In genomic region chr1:149846042-149846441, GRCh38 we compare ENCODE assay signal across 13 cellular contexts. TPM values are rescaled to one million over a fixed set of nuclear protein-coding genes. Genes with fewer than 3 reads are reported as not detected.
A peak's percentile ranks its signal among the peaks of the same experiment; 100 is the strongest.
DNase-seq lines count a peak whose midpoint lies in the region; ATAC-seq and TF ChIP-seq lines count a peak whose summit lies in the region.
"Had no signal": no experiment of that assay in that cellular context is flagged by ENCODE, and none has a peak within 500 bp of the region (broad histone marks: within the 10 kb centered on the region; RNA-seq: fewer than 3 reads in every experiment).

No MANE protein-coding gene starts in this region.

- 78 to 95% (median 88%) methylated on average over 3 of the region's 3 CpGs for WGBS in spleen, 5 donors

- no peak for TF ChIP-seq POLR2A in spleen (IDR thresholded peaks at IDR 0.05)
- no peak for TF ChIP-seq POLR2A in erythroblast (IDR thresholded peaks at IDR 0.05; ENCODE audit: low read length)

- H2AFZ ChIP-seq in PC-9 = no peak overlapping the region

- POLR2A ChIA-PET in PC-9 (lab: Charles Lee; ENCODE audit: unreplicated experiment) = no interaction called here

- no peaks in the 10 kb centered on the region for H3K27me3 ChIP-seq in PC-9 (ENCODE audit: insufficient read depth, low read depth)
- no peaks in the 10 kb centered on the region for H3K27me3 ChIP-seq in spleen (replicated peaks in 1 of 7)
- H3K27me3 ChIP-seq: left lung, sigmoid colon had no signal

- no TSS peak for BruUV-seq in PC-9 (replicated peaks; lab: Mats Ljungman, UMichigan)

- H3K4me2 ChIP-seq in PC-9 = peak overlapping the region; percentile 100

- TF ChIP-seq CTCF in PC-9 (conservative IDR thresholded peaks at IDR 0.05) = no peak
- TF ChIP-seq CTCF in spleen (IDR thresholded peaks at IDR 0.05 in 8 of 11, conservative IDR thresholded peaks at IDR 0.05 in 3 of 11) = no peak

- H3K27me3 Mint-ChIP-seq in activated T-cell treated with anti-CD3 and anti-CD28 coated beads, Interleukin-2, amount 50 U/mL, for 24 hours = no peaks in the 10 kb centered on the region
- no peaks in the 10 kb centered on the region for H3K27me3 Mint-ChIP-seq in dendritic cell treated with granulocyte-macrophage colony-stimulating factor and Interleukin-4, amounts not matched to agents 40 ng/mL and 50 ng/mL, for 4 days

- H3K9me3 ChIP-seq in PC-9 (ENCODE audit: insufficient read depth, low read depth) (no peaks in the 10 kb centered on the region), spleen (no peaks in the 10 kb centered on the region)
- H3K9me3 ChIP-seq: left lung, sigmoid colon had no signal

- no peaks in the 10 kb centered on the region for H3K9me3 Mint-ChIP-seq in activated T-cell treated with anti-CD3 and anti-CD28 coated beads, Interleukin-2, amount 50 U/mL, for 24 hours
- H3K9me3 Mint-ChIP-seq in dendritic cell treated with granulocyte-macrophage colony-stimulating factor and Interleukin-4, amounts not matched to agents 40 ng/mL and 50 ng/mL, for 4 days = no peaks in the 10 kb centered on the region

- peaks cover 56% of the 10 kb centered on the region for H3K4me1 Mint-ChIP-seq in activated T-cell treated with anti-CD3 and anti-CD28 coated beads, Interleukin-2, amount 50 U/mL, for 24 hours (ENCODE audit: low read depth)
- peaks cover 58% of the 10 kb centered on the region for H3K4me1 Mint-ChIP-seq in dendritic cell treated with granulocyte-macrophage colony-stimulating factor and Interleukin-4, amounts not matched to agents 40 ng/mL and 50 ng/mL, for 4 days (ENCODE audit: low read depth)

- peaks cover 54% of the 10 kb centered on the region for H3K4me1 ChIP-seq in PC-9 (replicated peaks; ENCODE audit: insufficient read depth)
- peaks cover 51 to 68% (median 63%) of the 10 kb centered on the region in 6 donors for H3K4me1 ChIP-seq in spleen

- no peak for ATAC-seq in GM19023 (IDR thresholded peaks at IDR 0.05; ENCODE audit: unreplicated experiment)
- ATAC-seq: left lung had no signal

- no peaks in the 10 kb centered on the region for H3K9me2 ChIP-seq in PC-9 (ENCODE audit: insufficient read depth)

- H3K27ac ChIP-seq in PC-9 = no peak overlapping the region
- H3K27ac ChIP-seq in spleen = peak overlapping the region in 7 of 8 donors; percentile 27 to 96 (median 91)

- H3K36me3 ChIP-seq in PC-9 (ENCODE audit: low read depth) = peaks cover 20% of the 10 kb centered on the region
- peaks cover 0 to 28% (median 2%) of the 10 kb centered on the region in 6 donors for H3K36me3 ChIP-seq in spleen
- H3K36me3 ChIP-seq: sigmoid colon had no signal

- H3K79me2 ChIP-seq in PC-9 (ENCODE audit: low read depth) = peaks cover 69% of the 10 kb centered on the region

- H3F3A ChIP-seq in PC-9 (ENCODE audit: insufficient read depth, low read depth) = peaks cover 45% of the 10 kb centered on the region

- CTCF ChIA-PET in PC-9 (lab: Charles Lee) = no interaction called here

- intact Hi-C loops in PC-9 (cut with micrococcal nuclease; ENCODE audit: unreplicated experiment) = no loop called here
- intact Hi-C loops in dendritic cell treated with granulocyte-macrophage colony-stimulating factor and Interleukin-4, amounts not matched to agents 40 ng/mL and 50 ng/mL, for 4 days (cut with micrococcal nuclease) = no loop called here
- intact Hi-C loops in spleen (cut with DNase I; ENCODE audit: low total_unique reads) = no loop called here

- peak overlapping the region; percentile 92 for H3K27ac Mint-ChIP-seq in activated T-cell treated with anti-CD3 and anti-CD28 coated beads, Interleukin-2, amount 50 U/mL, for 24 hours
- peak overlapping the region; percentile 34 for H3K27ac Mint-ChIP-seq in dendritic cell treated with granulocyte-macrophage colony-stimulating factor and Interleukin-4, amounts not matched to agents 40 ng/mL and 50 ng/mL, for 4 days

- H4K20me1 ChIP-seq in PC-9 (ENCODE audit: insufficient read depth) = peaks cover 43% of the 10 kb centered on the region

- peaks cover 50% of the 10 kb centered on the region for H3K36me3 Mint-ChIP-seq in activated T-cell treated with anti-CD3 and anti-CD28 coated beads, Interleukin-2, amount 50 U/mL, for 24 hours (ENCODE audit: low read depth)
- H3K36me3 Mint-ChIP-seq in dendritic cell treated with granulocyte-macrophage colony-stimulating factor and Interleukin-4, amounts not matched to agents 40 ng/mL and 50 ng/mL, for 4 days (ENCODE audit: low read depth) = peaks cover 29% of the 10 kb centered on the region

- H3K4me3 ChIP-seq in PC-9 (peak overlapping the region; percentile 100; the same call in 1 of the 2 replicates), spleen (peak overlapping the region in 1 of 8 donors; percentile 70)
- H3K4me3 ChIP-seq: left lung, sigmoid colon had no signal

- peak overlapping the region; percentile 84 for H3K4me3 Mint-ChIP-seq in activated T-cell treated with anti-CD3 and anti-CD28 coated beads, Interleukin-2, amount 50 U/mL, for 24 hours
- H3K4me3 Mint-ChIP-seq in dendritic cell treated with granulocyte-macrophage colony-stimulating factor and Interleukin-4, amounts not matched to agents 40 ng/mL and 50 ng/mL, for 4 days = no peak overlapping the region

- no peak for DNase-seq in activated T-cell treated with anti-CD3 and anti-CD28 coated beads, Interleukin-2, amount 50 U/mL, for 24 hours
- no peak for DNase-seq in activated T-cell treated with anti-CD3 and anti-CD28 coated beads, Interleukin-2, amount 50 U/mL, for 1 hour
- no peak for DNase-seq in PC-9
- DNase-seq in spleen = no peak
- no peak for DNase-seq in erythroblast (lab: John Stamatoyannopoulos, UW)
- no peak for DNase-seq in NCI-H226
- DNase-seq: left lung; NCI-H2171; sigmoid colon; stimulated activated naive CD4-positive, alpha-beta T cell treated with Interleukin-2 at 50 U/mL for 16 hours; SW 1271 had no signal

RNA-seq across cellular contexts. Expression of gene BOLA1, which starts 53.3 kb away (rescaled TPM):
- total RNA-seq in PC-9 (2021) (16.2 and 23.7 TPM in 2 replicates), spleen (10 to 100 TPM in 6 of 7 donors, 1 to 10 TPM in 1; 8.3 to 22.6 (median 14.7) TPM)
- 10 to 100 TPM; 27.1 to 34.6 (median 33.9) TPM for polyA plus RNA-seq in spleen
